In the genomic region with DNA sequence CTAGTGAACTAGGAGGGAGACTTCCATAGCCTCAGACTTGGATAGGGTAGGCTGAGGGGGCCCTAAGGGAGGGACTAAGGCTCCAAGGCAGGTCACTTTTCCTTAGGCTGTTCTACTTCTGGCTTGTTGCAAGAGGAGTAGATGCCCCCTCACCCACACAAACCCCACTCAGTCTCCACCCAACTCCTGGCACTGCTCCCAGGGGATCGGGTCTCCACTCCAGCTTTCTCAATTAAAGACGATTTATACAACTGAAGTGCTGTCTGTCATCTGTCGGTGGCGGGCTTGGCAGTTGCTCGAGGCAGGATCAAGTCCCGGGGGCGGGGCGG, we compare ENCODE assay signal across 1 cellular context.
TF ChIP-seq lines count a peak whose summit lies in the region.

No MANE protein-coding gene starts in this region.

TF ChIP-seq in liver, 16 proteins besides CTCF, POLR2A, EP300 and RAD21 (continued from another document):
- TF ChIP-seq FOXA2 (IDR thresholded peaks at IDR 0.05) (no peak), NR2F2 (IDR thresholded peaks at IDR 0.05) (no peak), RXRA (IDR thresholded peaks at IDR 0.05) (no peak), EGR1 (IDR thresholded peaks at IDR 0.05; ENCODE audit: low read depth in 2 of 2) (no peak), SP1 (IDR thresholded peaks at IDR 0.05) (no peak), TAF1 (conservative IDR thresholded peaks at IDR 0.05) (no peak), YY1 (IDR thresholded peaks at IDR 0.05) (no peak)
- TF ChIP-seq, protein P1, sequence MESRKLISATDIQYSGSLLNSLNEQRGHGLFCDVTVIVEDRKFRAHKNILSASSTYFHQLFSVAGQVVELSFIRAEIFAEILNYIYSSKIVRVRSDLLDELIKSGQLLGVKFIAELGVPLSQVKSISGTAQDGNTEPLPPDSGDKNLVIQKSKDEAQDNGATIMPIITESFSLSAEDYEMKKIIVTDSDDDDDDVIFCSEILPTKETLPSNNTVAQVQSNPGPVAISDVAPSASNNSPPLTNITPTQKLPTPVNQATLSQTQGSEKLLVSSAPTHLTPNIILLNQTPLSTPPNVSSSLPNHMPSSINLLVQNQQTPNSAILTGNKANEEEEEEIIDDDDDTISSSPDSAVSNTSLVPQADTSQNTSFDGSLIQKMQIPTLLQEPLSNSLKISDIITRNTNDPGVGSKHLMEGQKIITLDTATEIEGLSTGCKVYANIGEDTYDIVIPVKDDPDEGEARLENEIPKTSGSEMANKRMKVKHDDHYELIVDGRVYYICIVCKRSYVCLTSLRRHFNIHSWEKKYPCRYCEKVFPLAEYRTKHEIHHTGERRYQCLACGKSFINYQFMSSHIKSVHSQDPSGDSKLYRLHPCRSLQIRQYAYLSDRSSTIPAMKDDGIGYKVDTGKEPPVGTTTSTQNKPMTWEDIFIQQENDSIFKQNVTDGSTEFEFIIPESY (IDR thresholded peaks at IDR 0.05): no peak
- TF ChIP-seq, protein P2, sequence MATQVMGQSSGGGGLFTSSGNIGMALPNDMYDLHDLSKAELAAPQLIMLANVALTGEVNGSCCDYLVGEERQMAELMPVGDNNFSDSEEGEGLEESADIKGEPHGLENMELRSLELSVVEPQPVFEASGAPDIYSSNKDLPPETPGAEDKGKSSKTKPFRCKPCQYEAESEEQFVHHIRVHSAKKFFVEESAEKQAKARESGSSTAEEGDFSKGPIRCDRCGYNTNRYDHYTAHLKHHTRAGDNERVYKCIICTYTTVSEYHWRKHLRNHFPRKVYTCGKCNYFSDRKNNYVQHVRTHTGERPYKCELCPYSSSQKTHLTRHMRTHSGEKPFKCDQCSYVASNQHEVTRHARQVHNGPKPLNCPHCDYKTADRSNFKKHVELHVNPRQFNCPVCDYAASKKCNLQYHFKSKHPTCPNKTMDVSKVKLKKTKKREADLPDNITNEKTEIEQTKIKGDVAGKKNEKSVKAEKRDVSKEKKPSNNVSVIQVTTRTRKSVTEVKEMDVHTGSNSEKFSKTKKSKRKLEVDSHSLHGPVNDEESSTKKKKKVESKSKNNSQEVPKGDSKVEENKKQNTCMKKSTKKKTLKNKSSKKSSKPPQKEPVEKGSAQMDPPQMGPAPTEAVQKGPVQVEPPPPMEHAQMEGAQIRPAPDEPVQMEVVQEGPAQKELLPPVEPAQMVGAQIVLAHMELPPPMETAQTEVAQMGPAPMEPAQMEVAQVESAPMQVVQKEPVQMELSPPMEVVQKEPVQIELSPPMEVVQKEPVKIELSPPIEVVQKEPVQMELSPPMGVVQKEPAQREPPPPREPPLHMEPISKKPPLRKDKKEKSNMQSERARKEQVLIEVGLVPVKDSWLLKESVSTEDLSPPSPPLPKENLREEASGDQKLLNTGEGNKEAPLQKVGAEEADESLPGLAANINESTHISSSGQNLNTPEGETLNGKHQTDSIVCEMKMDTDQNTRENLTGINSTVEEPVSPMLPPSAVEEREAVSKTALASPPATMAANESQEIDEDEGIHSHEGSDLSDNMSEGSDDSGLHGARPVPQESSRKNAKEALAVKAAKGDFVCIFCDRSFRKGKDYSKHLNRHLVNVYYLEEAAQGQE (IDR thresholded peaks at IDR 0.05): no peak
- TF ChIP-seq, protein P3, sequence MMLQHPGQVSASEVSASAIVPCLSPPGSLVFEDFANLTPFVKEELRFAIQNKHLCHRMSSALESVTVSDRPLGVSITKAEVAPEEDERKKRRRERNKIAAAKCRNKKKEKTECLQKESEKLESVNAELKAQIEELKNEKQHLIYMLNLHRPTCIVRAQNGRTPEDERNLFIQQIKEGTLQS (IDR thresholded peaks at IDR 0.05): no peak
TF ChIP-seq in liver: peak in this region for 0.
